In the genomic region with DNA sequence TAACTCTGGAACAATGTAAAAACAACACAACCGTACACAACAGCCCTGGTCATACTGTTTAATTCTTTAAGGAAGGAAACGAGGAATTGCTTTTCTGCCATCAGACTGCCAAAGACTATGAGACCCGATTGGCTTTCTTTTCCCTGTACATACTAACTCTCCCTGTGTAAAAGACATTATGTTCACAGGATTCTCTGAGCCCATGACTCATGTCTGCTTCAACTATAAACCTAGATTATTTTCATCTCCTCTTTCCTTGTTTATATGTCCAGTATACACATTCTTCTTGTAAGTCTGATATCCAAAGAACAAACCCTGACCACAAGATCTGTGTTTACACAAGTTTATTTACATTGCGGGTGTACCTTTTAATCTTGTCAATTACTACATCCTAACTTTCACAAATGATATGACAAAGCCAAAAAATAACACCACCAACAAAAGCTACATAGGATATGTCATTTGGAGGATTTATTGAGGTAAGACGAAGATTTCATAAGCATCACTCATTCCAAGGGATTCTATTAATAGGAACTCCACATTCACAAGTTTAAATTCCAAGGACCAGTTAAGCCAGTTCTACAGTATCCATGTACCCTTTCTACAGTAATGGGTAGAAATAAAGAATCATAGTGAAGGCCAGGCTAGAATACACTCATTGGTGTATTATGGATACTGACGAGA, we compare ENCODE assay signal across 15 cellular contexts.
DNase-seq lines count a peak whose midpoint lies in the region; ATAC-seq and TF ChIP-seq lines count a peak whose summit lies in the region.
"Had no signal": no experiment of that assay in that cellular context is flagged by ENCODE, and none has a peak within 500 bp of the region (broad histone marks: within the 10 kb centered on the region; RNA-seq: fewer than 3 reads in every experiment).

No MANE protein-coding gene starts in this region.

- H3K27me3 Mint-ChIP-seq in natural killer cell (ENCODE audit: low read depth in 2 of 2) = peaks cover 13 to 64% of the 10 kb centered on the region in 2 donors

- H3K9ac ChIP-seq in fibroblast of lung (ENCODE audit: insufficient read depth, low read length) = no peak overlapping the region

- intact Hi-C loops in PC-9 (cut with micrococcal nuclease; ENCODE audit: unreplicated experiment) (loop anchor here (1.0 kb wide), 1 partner anchor 25 kb away; no protein-coding TSS in a partner anchor), prostate gland (cut with DNase I) (no loop called here), natural killer cell (cut with micrococcal nuclease) (no loop called here), Right ventricle myocardium inferior (cut with DNase I) (no loop called here)

- H3K4me1 Mint-ChIP-seq in natural killer cell = peaks cover 0 to 4% of the 10 kb centered on the region in 2 donors

- TF ChIP-seq CTCF in PC-9 (conservative IDR thresholded peaks at IDR 0.05) = no peak
- no peak for TF ChIP-seq CTCF in fibroblast of lung (conservative IDR thresholded peaks at IDR 0.05 in 1 of 2, IDR thresholded peaks at IDR 0.05 in 1 of 2; ENCODE audit: low read depth in 1 of 2, low read length in 2 of 2)
- no peak for TF ChIP-seq CTCF in prostate gland (IDR thresholded peaks at IDR 0.05)
- no peak for TF ChIP-seq CTCF in natural killer cell (IDR thresholded peaks at IDR 0.05)
- TF ChIP-seq CTCF in coronary artery (IDR thresholded peaks at IDR 0.05) = no peak

- H3K79me2 ChIP-seq in PC-9 (ENCODE audit: low read depth) (no peaks in the 10 kb centered on the region), fibroblast of lung (ENCODE audit: control insufficient read depth, insufficient read depth, low read length) (no peaks in the 10 kb centered on the region)

- H3K36me3 ChIP-seq in PC-9 (ENCODE audit: low read depth) (no peaks in the 10 kb centered on the region), fibroblast of lung (ENCODE audit: control insufficient read depth, insufficient read depth, low read length) (no peaks in the 10 kb centered on the region), prostate gland (no peaks in the 10 kb centered on the region)
- H3K36me3 ChIP-seq: SJCRH30, spleen had no signal

- no peaks in the 10 kb centered on the region; the same call in 1 of the 2 replicates for H3F3A ChIP-seq in PC-9 (ENCODE audit: insufficient read depth, low read depth)

- H3K4me1 ChIP-seq in PC-9 (replicated peaks; ENCODE audit: insufficient read depth) = peaks cover 6% of the 10 kb centered on the region; the same call in 1 of the 2 replicates
- H3K4me1 ChIP-seq in fibroblast of lung (ENCODE audit: control insufficient read depth, extremely low read depth, insufficient read depth, low read length) = peaks cover 2% of the 10 kb centered on the region
- H3K4me1 ChIP-seq in prostate gland (replicated peaks) = no peaks in the 10 kb centered on the region
- H3K4me1 ChIP-seq: spleen had no signal

- H3K9me3 ChIP-seq in PC-9 (ENCODE audit: insufficient read depth, low read depth) (no peaks in the 10 kb centered on the region), fibroblast of lung (ENCODE audit: control insufficient read depth, insufficient read depth, low read depth, low read length) (no peaks in the 10 kb centered on the region), prostate gland (no peaks in the 10 kb centered on the region)
- H3K9me3 ChIP-seq: SJCRH30, spleen had no signal

- no peaks in the 10 kb centered on the region for H3K36me3 Mint-ChIP-seq in natural killer cell
- H3K36me3 Mint-ChIP-seq: CD8-positive, alpha-beta T cell had no signal

- H3K4me2 ChIP-seq in PC-9 = peak overlapping the region; percentile 28; the same call in 1 of the 2 replicates
- H3K4me2 ChIP-seq in fibroblast of lung (ENCODE audit: extremely low read depth, insufficient read depth, low read length) = no peak overlapping the region

- H3K9me3 Mint-ChIP-seq in natural killer cell = no peaks in the 10 kb centered on the region
- H3K9me3 Mint-ChIP-seq: CD8-positive, alpha-beta T cell had no signal

- DNase-seq in Daoy (ENCODE audit: low read depth) (peak; percentile 31), PC-9 (peak; percentile 2 to 93), fibroblast of lung (ENCODE audit: low read depth in 2 of 2) (peak; percentile 87 to 98), prostate gland (ENCODE audit: low spot score) (peak; percentile 25), natural killer cell (no peak), coronary artery (ENCODE audit: low spot score) (no peak), Right ventricle myocardium inferior (ENCODE audit: missing footprints) (no peak)
- DNase-seq: activated CD4-positive, alpha-beta T cell treated with anti-CD3 and anti-CD28 coated beads for 4 hours; activated naive CD4-positive, alpha-beta T cell; CD8-positive, alpha-beta T cell; Kasumi-1; NCI-H2171 treated with DMSO at 0.1 percent for 48 hours; SJCRH30; spleen had no signal

- CTCF ChIA-PET in PC-9 (lab: Charles Lee) = no interaction called here

- H3K4me3 Mint-ChIP-seq in natural killer cell = no peak overlapping the region
- H3K4me3 Mint-ChIP-seq: CD8-positive, alpha-beta T cell had no signal

- no peak overlapping the region for H3K27ac Mint-ChIP-seq in natural killer cell
- H3K27ac Mint-ChIP-seq: CD8-positive, alpha-beta T cell had no signal

- H3K27me3 ChIP-seq in PC-9 (ENCODE audit: insufficient read depth, low read depth) (no peaks in the 10 kb centered on the region), fibroblast of lung (ENCODE audit: control insufficient read depth, insufficient read depth, low read length) (no peaks in the 10 kb centered on the region), prostate gland (replicated peaks; ENCODE audit: insufficient read depth) (no peaks in the 10 kb centered on the region)
- H3K27me3 ChIP-seq: SJCRH30 had no signal

- H4K20me1 ChIP-seq in PC-9 (ENCODE audit: insufficient read depth) = no peaks in the 10 kb centered on the region
- no peaks in the 10 kb centered on the region for H4K20me1 ChIP-seq in fibroblast of lung (ENCODE audit: control insufficient read depth, extremely low read depth, insufficient read depth, low read length)

- POLR2A ChIA-PET in PC-9 (lab: Charles Lee; ENCODE audit: unreplicated experiment) = interaction anchor here (0.6 kb wide), 1 partner anchor 43 kb away, joined by 6 read pairs; no protein-coding TSS in a partner anchor

- no TSS peak for BruUV-seq in PC-9 (replicated peaks; lab: Mats Ljungman, UMichigan)

- ATAC-seq in GM19328 (IDR thresholded peaks at IDR 0.05; ENCODE audit: unreplicated experiment) (no peak), natural killer cell (no peak), Right ventricle myocardium inferior (no peak)
- ATAC-seq: CD8-positive, alpha-beta T cell had no signal

- H3K27ac ChIP-seq in PC-9 = 0 out of 2 replicates have a peak overlapping the region, but pooled peaks have one; percentile 19
- H3K27ac ChIP-seq in fibroblast of lung (ENCODE audit: insufficient read depth, low read length) = no peak overlapping the region
- H3K27ac ChIP-seq in prostate gland = peak overlapping the region; percentile 59
- no peak overlapping the region for H3K27ac ChIP-seq in coronary artery
- H3K27ac ChIP-seq: SJCRH30, spleen had no signal

- TF ChIP-seq POLR2A in prostate gland (IDR thresholded peaks at IDR 0.05) = no peak

- H2AFZ ChIP-seq in PC-9 = no peak overlapping the region
- H2AFZ ChIP-seq in fibroblast of lung (ENCODE audit: low read length) = no peak overlapping the region

- H3K4me3 ChIP-seq in PC-9 (no peak overlapping the region), fibroblast of lung (replicated peaks in 1 of 4; ENCODE audit: control extremely low read depth in 1 of 4, insufficient read depth in 1 of 4, low read depth in 3 of 4, low read length in 4 of 4) (no peak overlapping the region), prostate gland (no peak overlapping the region), coronary artery (no peak overlapping the region)
- H3K4me3 ChIP-seq: SJCRH30, spleen had no signal

- H3K9me2 ChIP-seq in PC-9 (ENCODE audit: insufficient read depth) = no peaks in the 10 kb centered on the region

- WGBS in prostate gland = 32% methylated on average over 6 of the region's 6 CpGs

Comparison
In these comparisons a context has a peak if more than half of its experiments do, and no peak if none do; other contexts are left out.
1. DNase-seq: peak in Daoy (single experiment), PC-9 (2 of 2), fibroblast of lung (2 of 2) and prostate gland (single experiment); none in natural killer cell (single experiment), coronary artery (single experiment) and Right ventricle myocardium inferior (single experiment).
2. H3K27ac ChIP-seq: peak in PC-9 (single experiment) and prostate gland (2 of 2); none in fibroblast of lung (single experiment) and coronary artery (0 of 2).